In the genomic region with DNA sequence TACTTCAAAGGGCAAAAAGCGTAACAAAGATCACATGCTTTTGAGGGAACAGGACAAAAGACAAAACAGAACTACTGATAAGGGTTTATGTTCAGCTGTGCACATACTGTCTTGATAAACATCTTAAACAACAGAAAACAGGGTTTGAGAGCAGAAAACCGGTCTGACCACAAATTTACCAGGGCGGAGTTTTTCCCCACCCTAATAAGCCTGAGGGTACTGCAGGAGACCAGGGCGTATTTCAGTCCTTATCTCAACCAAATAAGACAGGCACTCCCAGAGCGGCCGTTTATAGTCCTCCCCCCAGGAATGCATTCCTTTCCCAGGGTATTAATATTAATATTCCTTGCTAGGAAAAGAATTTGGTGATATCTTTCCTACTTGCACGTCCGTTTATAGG, we compare ENCODE assay signal across 4 cellular contexts. TPM values are rescaled to one million over a fixed set of nuclear protein-coding genes. Genes with fewer than 3 reads are reported as not detected.
"Had no signal": no experiment of that assay in that cellular context is flagged by ENCODE, and none has a peak within 500 bp of the region (broad histone marks: within the 10 kb centered on the region; RNA-seq: fewer than 3 reads in every experiment).

No MANE protein-coding gene starts in this region.

RNA-seq across cellular contexts. Expression of gene ZNF648, which starts 16.0 kb away (rescaled TPM):
- total RNA-seq: thoracic aorta, upper lobe of right lung, vagina had no signal
- polyA plus RNA-seq: urinary bladder had no signal
